Comparison of ENCODE assay signal across 8 cellular contexts in the genomic region with DNA sequence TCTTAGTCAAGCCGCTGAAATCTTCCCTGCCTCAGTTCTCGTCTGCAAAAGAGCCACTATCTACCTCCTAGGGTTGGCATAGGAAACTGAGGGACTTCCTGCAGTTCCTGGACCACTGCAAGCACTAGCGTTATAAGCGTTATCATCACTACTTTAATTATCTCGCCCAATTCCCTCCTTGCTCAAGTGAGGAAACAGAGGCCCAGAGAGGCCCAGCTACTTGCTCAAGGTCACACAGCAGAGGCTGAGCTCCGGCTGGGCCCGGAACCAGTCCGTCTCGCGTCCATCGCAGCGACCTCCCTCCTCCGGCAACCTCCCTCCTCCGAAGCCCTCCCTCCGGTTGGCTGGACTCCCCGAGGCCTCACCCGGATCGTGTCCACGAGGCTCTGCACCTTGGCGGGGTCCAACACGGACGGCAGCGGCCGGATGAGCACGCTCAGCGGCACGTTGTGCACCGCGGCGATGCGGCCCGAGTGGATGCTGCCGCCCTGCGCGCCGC. TPM values are rescaled to one million over a fixed set of nuclear protein-coding genes. Genes with fewer than 3 reads are reported as not detected.
DNase-seq lines count a peak whose midpoint lies in the region; ATAC-seq and TF ChIP-seq lines count a peak whose summit lies in the region.

No MANE protein-coding gene starts in this region.

- no TSS peak for BruUV-seq in IMR-90 (replicated peaks; lab: Mats Ljungman, UMichigan)

- no peak overlapping the region for H2BK20ac ChIP-seq in IMR-90 (ENCODE audit: low read depth, low read length)

- peak overlapping the region; percentile 81 for H3K4me2 ChIP-seq in IMR-90 (ENCODE audit: low read depth, low read length)

- H3K4me1 ChIP-seq in IMR-90 (ENCODE audit: control insufficient read depth, insufficient read depth, low read length), result peaks cover 12% of the 10 kb centered on the region
- peaks cover 9% of the 10 kb centered on the region in 2 donors for H3K4me1 ChIP-seq in ascending aorta

- H2BK15ac ChIP-seq in IMR-90 (ENCODE audit: low read depth, low read length), result peak overlapping the region; percentile 0; the same call in 1 of the 3 replicates

- peak overlapping the region; percentile 82 for H2AK9ac ChIP-seq in IMR-90 (replicated peaks; ENCODE audit: low read depth, low read length, poor library complexity)

- TF ChIP-seq RAD21 in IMR-90 (IDR thresholded peaks at IDR 0.05; ENCODE audit: low read length), result no peak

- H3K23ac ChIP-seq in IMR-90 (ENCODE audit: low read depth, low read length), result peak overlapping the region; percentile 77

- intact Hi-C loops in IMR-90 (cut with micrococcal nuclease) (loop anchor here (5.0 kb wide), 1 partner anchor 75 kb away; no protein-coding TSS in a partner anchor), ascending aorta (cut with DNase I) (loop anchor here (2.0 to 10.0 kb wide), 9 partner anchors 22 to 1162 kb away; a partner anchor contains a TSS)

- peak overlapping the region; percentile 13 for H4K5ac ChIP-seq in IMR-90 (ENCODE audit: low read depth, low read length)

- H2BK5ac ChIP-seq in IMR-90 (ENCODE audit: low read depth, low read length, poor library complexity, severe bottlenecking), result peak overlapping the region; percentile 87

- DNase-seq in NCI-H2227 (lab: John Stamatoyannopoulos, UW; ENCODE audit: unreplicated experiment), result peak; percentile 63
- no peak for DNase-seq in NCI-H2227 treated with DMSO at 0.1 percent for 48 hours (lab: John Stamatoyannopoulos, UW)
- peak; percentile 44 for DNase-seq in IMR-90
- no peak for DNase-seq in ascending aorta (ENCODE audit: low spot score in 2 of 2)
- peak; percentile 66 for DNase-seq in islet precursor cell
- peak in 5 of 49 donors; percentile 19 to 43 (median 31) for DNase-seq in substantia nigra (lab: John Stamatoyannopoulos, UW)
- no peak for DNase-seq in GM03348 (ENCODE audit: low spot score)
- DNase-seq in NCI-H1105 treated with DMSO at 0.1 percent for 48 hours (lab: John Stamatoyannopoulos, UW), result no peak

- peak overlapping the region; percentile 81 for H4K91ac ChIP-seq in IMR-90 (ENCODE audit: insufficient read depth, low read depth, low read length)

- in situ Hi-C loops in IMR-90 (cut with MboI; ENCODE audit: low sequenced_read_pairs), result loop anchor here (10.0 kb wide), 3 partner anchors 108 to 298 kb away; a partner anchor contains a TSS

- TF ChIP-seq CTCF in IMR-90 (conservative IDR thresholded peaks at IDR 0.05; ENCODE audit: low read depth, low read length) (no peak), ascending aorta (IDR thresholded peaks at IDR 0.05) (no peak)

- CTCF ChIA-PET in IMR-90 (lab: Yijun Ruan, JAX), result no interaction called here

- H3K79me1 ChIP-seq in IMR-90 (ENCODE audit: low read depth in 1 of 2, low read length in 2 of 2), result peaks cover 33 to 53% of the 10 kb centered on the region in 2 experiments

- peaks cover 5% of the 10 kb centered on the region for H3K9me1 ChIP-seq in IMR-90 (ENCODE audit: insufficient read depth, low read length)

- H3K9ac ChIP-seq in IMR-90 (ENCODE audit: low read depth, low read length), result peak overlapping the region; percentile 96

- no peak for TF ChIP-seq POLR2A in IMR-90 (IDR thresholded peaks at IDR 0.05; ENCODE audit: low read depth, low read length)

- H3K4ac ChIP-seq in IMR-90 (ENCODE audit: low read depth, low read length), result peak overlapping the region; percentile 95

- H2AK5ac ChIP-seq in IMR-90 (ENCODE audit: low read depth, low read length), result peak overlapping the region; percentile 88

- dilution Hi-C loops in IMR-90 (cut with HindIII; ENCODE audit: low sequenced_read_pairs, unreplicated experiment), result no loop called here

- ATAC-seq in IMR-90 (ENCODE audit: low read depth), result peak; percentile 44

- H2AFZ ChIP-seq in IMR-90 (replicated peaks; ENCODE audit: low read length, poor library complexity), result peak overlapping the region; percentile 96

- H3K9me3 ChIP-seq in IMR-90 (ENCODE audit: control insufficient read depth, insufficient read depth, low read length) (no peaks in the 10 kb centered on the region), ascending aorta (peaks cover 0 to 8% of the 10 kb centered on the region in 2 donors)

- peaks cover 30% of the 10 kb centered on the region for H4K20me1 ChIP-seq in IMR-90 (ENCODE audit: insufficient read depth, low read length)

- peak overlapping the region; percentile 79 for H3K4me3 ChIP-seq in IMR-90 (ENCODE audit: insufficient read depth, low read depth, low read length)
- H3K4me3 ChIP-seq in ascending aorta, result peak overlapping the region; percentile 61 to 84

- POLR2A ChIA-PET in IMR-90 (lab: Charles Lee; ENCODE audit: unreplicated experiment), result no interaction called here

- peaks cover 28% of the 10 kb centered on the region for H3K36me3 ChIP-seq in IMR-90 (ENCODE audit: control insufficient read depth, insufficient read depth, low read length)
- peaks cover 21 to 29% of the 10 kb centered on the region in 2 donors for H3K36me3 ChIP-seq in ascending aorta

- H3K27me3 ChIP-seq in IMR-90 (ENCODE audit: control insufficient read depth, insufficient read depth, low read length) (peaks cover 3% of the 10 kb centered on the region; the same call in 1 of the 2 replicates), ascending aorta (no peaks in the 10 kb centered on the region)

- peak overlapping the region; percentile 90 for H3K27ac ChIP-seq in IMR-90 (ENCODE audit: insufficient read depth, low read length)
- H3K27ac ChIP-seq in ascending aorta, result peak overlapping the region; percentile 82 to 84
- H3K27ac ChIP-seq in substantia nigra (ENCODE audit: low read depth, low read length, poor library complexity, severe bottlenecking), result peak overlapping the region; percentile 53

- H3K56ac ChIP-seq in IMR-90 (ENCODE audit: extremely low read depth, insufficient read depth, low read length), result peak overlapping the region; percentile 67

- H2BK120ac ChIP-seq in IMR-90 (ENCODE audit: low read depth, low read length), result peak overlapping the region; percentile 76

- peak overlapping the region; percentile 83 for H3K14ac ChIP-seq in IMR-90 (replicated peaks; ENCODE audit: low read depth, low read length)

- H3K18ac ChIP-seq in IMR-90 (ENCODE audit: low read depth, low read length), result peak overlapping the region; percentile 70

- H4K8ac ChIP-seq in IMR-90 (ENCODE audit: low read depth in 2 of 2, low read length in 2 of 2), result peak overlapping the region; percentile 27 to 67

- 0% methylated on average over 20 of the region's 36 CpGs; no CpG with 5 or more reads in 1 of the 2 experiments for WGBS in IMR-90 (ENCODE audit: extremely low coverage in 2 of 2, insufficient read length in 1 of 2), 2 experiments

TF ChIP-seq in IMR-90, 13 proteins besides CTCF, POLR2A, EP300 and RAD21:
- TF ChIP-seq RCOR1 (IDR thresholded peaks at IDR 0.05; ENCODE audit: insufficient replicate concordance, low read length) (peak; percentile 37), FOS (IDR thresholded peaks at IDR 0.05; ENCODE audit: low read depth, low read length) (no peak)

RNA-seq across cellular contexts. Expression of a gene that starts 0.3 kb away (rescaled TPM):
- total RNA-seq in IMR-90 (2012; rRNA removed) (63.0 and 71.2 TPM in 2 replicates), ascending aorta (28.8 TPM)
- 41.1 and 51.2 TPM in 2 replicates for polyA plus RNA-seq in IMR-90 (2012; rRNA removed)
- 16.0 and 36.9 TPM in 2 replicates for polyA plus RNA-seq in IMR-90 (2012; cell fraction: cytosol; rRNA removed)
- polyA plus RNA-seq in IMR-90 (2012; cell fraction: nucleus; rRNA removed; ENCODE audit: low replicate concordance), result 17.6 and 20.9 TPM in 2 replicates

RNA-seq across cellular contexts. Expression of a gene that starts 22.9 kb away (rescaled TPM):
- not detected in 2 replicates for total RNA-seq in IMR-90 (2012; rRNA removed)
- not detected in 2 replicates for polyA plus RNA-seq in IMR-90 (2012; rRNA removed)
- not detected in 2 replicates for polyA plus RNA-seq in IMR-90 (2012; cell fraction: cytosol; rRNA removed)
- not detected in 2 replicates for polyA plus RNA-seq in IMR-90 (2012; cell fraction: nucleus; rRNA removed; ENCODE audit: low replicate concordance)
- total RNA-seq in ascending aorta, result not detected

RNA-seq across cellular contexts. Expression of a gene that starts 42.6 kb away (rescaled TPM):
- total RNA-seq in IMR-90 (2012; rRNA removed) (not detected in 2 replicates), ascending aorta (8.3 TPM)
- not detected in 2 replicates for polyA plus RNA-seq in IMR-90 (2012; rRNA removed)
- 0.02 TPM in 1 of 2 replicates, not detected in the other for polyA plus RNA-seq in IMR-90 (2012; cell fraction: cytosol; rRNA removed)
- polyA plus RNA-seq in IMR-90 (2012; cell fraction: nucleus; rRNA removed; ENCODE audit: low replicate concordance), result not detected in 2 replicates

Comparison
In these comparisons a context has a peak if more than half of its experiments do, and no peak if none do; other contexts are left out.
1. DNase-seq: peak in NCI-H2227 (single experiment), IMR-90 (single experiment) and islet precursor cell (single experiment); none in NCI-H2227 treated with DMSO at 0.1 percent for 48 hours (single experiment), ascending aorta (0 of 2), GM03348 (single experiment) and NCI-H1105 treated with DMSO at 0.1 percent for 48 hours (single experiment).
2. Peak in every context shown above with its lines, with median percentiles within 50 percentile points of each other: H3K27ac ChIP-seq.